In the genomic region with DNA sequence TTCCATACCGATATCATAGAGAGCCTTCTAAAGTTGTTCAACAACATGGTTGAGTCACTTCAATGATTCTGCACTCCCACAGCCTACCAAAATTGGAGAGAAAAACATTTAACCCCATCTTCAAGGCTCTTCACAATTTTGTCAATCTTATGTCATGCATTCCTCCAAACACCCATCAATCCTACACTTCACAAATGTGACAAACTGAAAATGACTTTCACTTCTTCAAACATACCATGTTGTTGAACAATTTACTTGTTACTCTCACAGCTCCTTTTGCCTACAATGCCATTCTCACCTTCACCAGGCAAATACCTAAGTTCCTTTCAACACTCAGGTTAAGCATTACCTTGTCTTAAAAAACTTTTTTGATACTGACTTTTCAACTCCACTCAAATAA, we compare ENCODE assay signal across 19 cellular contexts.
DNase-seq lines count a peak whose midpoint lies in the region; ATAC-seq and TF ChIP-seq lines count a peak whose summit lies in the region.
"Had no signal": no experiment of that assay in that cellular context is flagged by ENCODE, and none has a peak within 500 bp of the region (broad histone marks: within the 10 kb centered on the region; RNA-seq: fewer than 3 reads in every experiment).

No MANE protein-coding gene starts in this region.

- H3K36me3 ChIP-seq in left ventricle myocardium inferior = no peaks in the 10 kb centered on the region
- no peaks in the 10 kb centered on the region for H3K36me3 ChIP-seq in uterus
- H3K36me3 ChIP-seq in mammary epithelial cell (ENCODE audit: insufficient read depth, low read length) = no peaks in the 10 kb centered on the region
- H3K36me3 ChIP-seq: adrenal gland, breast epithelium, ovary, right atrium auricular region had no signal

- H4K20me1 ChIP-seq in mammary epithelial cell (ENCODE audit: insufficient read depth, low read length) = no peaks in the 10 kb centered on the region

- in situ Hi-C loops in mammary epithelial cell (cut with MboI; ENCODE audit: low sequenced_read_pairs in 2 of 2) = loop anchor here in 1 of 2 donors (25.0 kb wide), 1 partner anchor 409 kb away; no protein-coding TSS in a partner anchor

- peak overlapping the region; percentile 84 for H3K27ac ChIP-seq in left ventricle myocardium inferior (replicated peaks)
- H3K27ac ChIP-seq in cingulate gyrus (ENCODE audit: low read depth, low read length) = peak overlapping the region; percentile 21
- no peak overlapping the region for H3K27ac ChIP-seq in uterus
- H3K27ac ChIP-seq in mammary epithelial cell (ENCODE audit: insufficient read depth, low read depth, low read length) = no peak overlapping the region
- H3K27ac ChIP-seq: adrenal gland, breast epithelium, ovary had no signal

- ATAC-seq in left ventricle myocardium superior (no peak), GM21723 (IDR thresholded peaks at IDR 0.05; ENCODE audit: unreplicated experiment) (no peak)
- ATAC-seq: natural killer cell had no signal

- BruUV-seq in mammary epithelial cell (replicated peaks; lab: Mats Ljungman, UMichigan) = no TSS peak

- H3K4me3 ChIP-seq in left ventricle myocardium inferior = no peak overlapping the region
- no peak overlapping the region for H3K4me3 ChIP-seq in uterus
- H3K4me3 ChIP-seq in mammary epithelial cell (replicated peaks in 1 of 3; ENCODE audit: insufficient read depth in 1 of 3, low read depth in 2 of 3, low read length in 3 of 3) = no peak overlapping the region
- H3K4me3 ChIP-seq: adrenal gland, breast epithelium, ovary, right atrium auricular region had no signal

- TF ChIP-seq POLR2A in uterus (IDR thresholded peaks at IDR 0.05) = no peak

- H3K9me3 ChIP-seq in left ventricle myocardium inferior (replicated peaks) = no peaks in the 10 kb centered on the region
- H3K9me3 ChIP-seq in uterus = no peaks in the 10 kb centered on the region
- no peaks in the 10 kb centered on the region for H3K9me3 ChIP-seq in mammary epithelial cell (replicated peaks; ENCODE audit: insufficient read depth, low read length)
- H3K9me3 ChIP-seq: adrenal gland, breast epithelium, ovary, right atrium auricular region had no signal

- no peak overlapping the region for H3K9ac ChIP-seq in mammary epithelial cell (ENCODE audit: insufficient read depth, low read length)

- no peak for DNase-seq in left ventricle myocardium inferior
- DNase-seq in left ventricle myocardium superior = no peak
- DNase-seq in NCI-H226 = peak; percentile 46
- DNase-seq in uterus = no peak
- no peak for DNase-seq in mammary epithelial cell
- DNase-seq in GM19240 (ENCODE audit: insufficient read length, low spot score) = no peak
- DNase-seq: activated CD4-positive, alpha-beta memory T cell treated with anti-CD3 and anti-CD28 coated beads, Interleukin-2, amount 10 ng/mL, durations not matched to agents 7 days and 5 days; activated naive CD4-positive, alpha-beta T cell; adrenal gland; dermis blood vessel endothelial cell; Kasumi-1; natural killer cell; NCI-H1105; NCI-H2029; ovary had no signal

- TF ChIP-seq CTCF in left ventricle myocardium inferior (IDR thresholded peaks at IDR 0.05; ENCODE audit: borderline replicate concordance) (no peak), uterus (IDR thresholded peaks at IDR 0.05) (no peak), mammary epithelial cell (conservative IDR thresholded peaks at IDR 0.05 in 1 of 2, IDR thresholded peaks at IDR 0.05 in 1 of 2; ENCODE audit: extremely low read depth in 1 of 2, insufficient read depth in 1 of 2, low read depth in 1 of 2, low read length in 2 of 2) (no peak)

- intact Hi-C loops in left ventricle myocardium inferior (cut with micrococcal nuclease) (no loop called here), left ventricle myocardium superior (cut with micrococcal nuclease) (no loop called here), uterus (cut with DNase I; ENCODE audit: low total_unique reads) (no loop called here), mammary epithelial cell (cut with micrococcal nuclease) (no loop called here)

- H3K4me2 ChIP-seq in mammary epithelial cell (ENCODE audit: insufficient read depth, low read depth, low read length) = no peak overlapping the region

- peaks cover 49% of the 10 kb centered on the region for H3K79me2 ChIP-seq in mammary epithelial cell (ENCODE audit: insufficient read depth, low read length)

- no peak overlapping the region for H2AFZ ChIP-seq in mammary epithelial cell (ENCODE audit: low read depth, low read length)

- H3K27me3 ChIP-seq in left ventricle myocardium inferior (ENCODE audit: low read depth) = no peaks in the 10 kb centered on the region
- no peaks in the 10 kb centered on the region for H3K27me3 ChIP-seq in uterus
- H3K27me3 ChIP-seq in mammary epithelial cell (ENCODE audit: insufficient read depth, low read length) = no peaks in the 10 kb centered on the region
- H3K27me3 ChIP-seq: adrenal gland, breast epithelium, ovary, right atrium auricular region had no signal

- CTCF ChIA-PET in mammary epithelial cell (lab: Charles Lee; ENCODE audit: low non-redundant PET) = interaction anchor here (0.7 kb wide), 1 partner anchor 12 kb away, joined by 4 read pairs; no protein-coding TSS in a partner anchor

- whole genome bisulfite sequencing in mammary epithelial cell (ENCODE audit: low coverage, missing lambda C conversion rate) = 0% methylated on average over 1 of the region's 1 CpG

- peaks cover 55% of the 10 kb centered on the region for H3K4me1 ChIP-seq in left ventricle myocardium inferior
- H3K4me1 ChIP-seq in uterus = no peaks in the 10 kb centered on the region
- peaks cover 17% of the 10 kb centered on the region for H3K4me1 ChIP-seq in mammary epithelial cell (ENCODE audit: insufficient read depth, low read length)
- H3K4me1 ChIP-seq: breast epithelium had no signal

- dilution Hi-C loops in mammary epithelial cell (cut with HindIII; ENCODE audit: low sequenced_read_pairs) = no loop called here

Comparison
In these comparisons a context has a peak if more than half of its experiments do, and no peak if none do; other contexts are left out.
1. H3K27ac ChIP-seq: peak in left ventricle myocardium inferior (single experiment) and cingulate gyrus (single experiment); none in uterus (0 of 2) and mammary epithelial cell (single experiment).